ENCODE assay signal across 9 cellular contexts in genomic region chr17:72262748-72263147, GRCh38.
"Had no signal": no experiment of that assay in that cellular context is flagged by ENCODE, and none has a peak within 500 bp of the region (broad histone marks: within the 10 kb centered on the region; RNA-seq: fewer than 3 reads in every experiment).

No MANE protein-coding gene starts in this region.

- DNase-seq: GM23248, GOT3, H7, HFFc6, IMR-90, KG1 had no signal

- H3K27ac Mint-ChIP-seq: HFFc6 had no signal

- H3K9ac ChIP-seq: GM23248 had no signal

- H3K4me1 ChIP-seq: HAP-1 had no signal

- H3K27ac ChIP-seq: GM23248, HL-60 had no signal

- H2AFZ ChIP-seq: GM23248 had no signal

- H3K9me3 Mint-ChIP-seq: HFFc6 had no signal

- H3K4me3 ChIP-seq: GM23248, HAP-1 had no signal

- H3K4me3 Mint-ChIP-seq: HFFc6 had no signal

- H3K36me3 ChIP-seq: HAP-1 had no signal

- H3K9me3 ChIP-seq: HAP-1 had no signal

- ATAC-seq: HCT116 had no signal
